8 cellular contexts compared by ENCODE assay signal in the genomic region with DNA sequence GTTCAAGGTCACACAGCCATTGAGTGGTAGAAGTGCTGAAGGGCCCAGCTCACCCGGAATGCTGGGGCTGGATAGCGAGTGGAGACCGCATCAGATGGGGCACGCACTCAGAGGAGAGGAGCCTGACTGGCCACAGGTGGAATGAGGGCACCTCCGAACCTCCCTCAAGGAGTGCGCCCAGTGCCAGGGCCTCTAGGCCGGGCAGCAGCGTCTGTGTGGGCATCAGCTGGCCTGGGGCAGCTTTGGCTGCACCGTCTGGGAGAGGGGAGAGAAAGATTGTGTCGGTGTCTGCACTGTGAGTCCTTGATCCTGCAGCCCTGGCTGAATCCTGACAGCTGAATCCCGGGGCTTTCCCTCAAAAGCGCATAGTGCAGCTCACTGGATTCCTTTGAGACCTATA. TPM values are rescaled to one million over a fixed set of nuclear protein-coding genes. Genes with fewer than 3 reads are reported as not detected.
DNase-seq lines count a peak whose midpoint lies in the region; ATAC-seq and TF ChIP-seq lines count a peak whose summit lies in the region.

No MANE protein-coding gene starts in this region.

- peak overlapping the region; percentile 16 for H2AK5ac ChIP-seq in neuronal stem cell (ENCODE audit: low read depth, low read length)

- DNase-seq in CD14-positive monocyte (ENCODE audit: low spot score) = no peak
- no peak for DNase-seq in Peyer's patch
- DNase-seq in esophagus muscularis mucosa (ENCODE audit: extremely low spot score) = no peak
- no peak for DNase-seq in neuronal stem cell (ENCODE audit: low spot score)
- DNase-seq in activated CD8-positive, alpha-beta memory T cell treated with anti-CD3 and anti-CD28 coated beads, Interleukin-2, amount 50 U/mL, for 48 hours = no peak
- DNase-seq in hippocampal formation (lab: John Stamatoyannopoulos, UW) = no peak

- 83% methylated on average over 4 of the region's 12 CpGs for WGBS in esophagus muscularis mucosa
- no CpG with 5 or more reads among the region's 12 CpGs for WGBS in neuronal stem cell (ENCODE audit: extremely low coverage in 2 of 2, insufficient read length in 2 of 2, insufficient replicate concordance in 1 of 2), 2 donors

- H3K27me3 ChIP-seq in Peyer's patch (no peaks in the 10 kb centered on the region), esophagus muscularis mucosa (no peaks in the 10 kb centered on the region), neuronal stem cell (ENCODE audit: control insufficient read depth in 3 of 3, insufficient read depth in 3 of 3, low read depth in 1 of 3, low read length in 3 of 3) (peaks cover 0 to 33% (median 10%) of the 10 kb centered on the region in 3 experiments)

- no peak overlapping the region for H2BK12ac ChIP-seq in neuronal stem cell (ENCODE audit: low read length)

- H3K23ac ChIP-seq in neuronal stem cell (ENCODE audit: low read depth, low read length, poor library complexity) = peak overlapping the region; percentile 85

- H3K4me3 Mint-ChIP-seq in CD14-positive monocyte = peak overlapping the region; percentile 56 to 80

- no peak overlapping the region for H3K18ac ChIP-seq in neuronal stem cell (ENCODE audit: low read length)

- no peak overlapping the region for H3K4ac ChIP-seq in neuronal stem cell (ENCODE audit: low read length)

- ATAC-seq in HG02763 (IDR thresholded peaks at IDR 0.05; ENCODE audit: unreplicated experiment) (no peak), GM19452 (IDR thresholded peaks at IDR 0.05; ENCODE audit: unreplicated experiment) (no peak)

- H3K4me3 ChIP-seq in Peyer's patch = peak overlapping the region in 3 of 4 donors; percentile 38 to 64 (median 49)
- peak overlapping the region; percentile 65 to 84 (median 66) for H3K4me3 ChIP-seq in esophagus muscularis mucosa
- H3K4me3 ChIP-seq in neuronal stem cell (ENCODE audit: low read length in 2 of 2) = peak overlapping the region; percentile 54 to 84

- H4K8ac ChIP-seq in neuronal stem cell (ENCODE audit: low read depth, low read length) = no peak overlapping the region

- no peak overlapping the region for H4K91ac ChIP-seq in neuronal stem cell (ENCODE audit: low read depth, low read length, poor library complexity)

- H2BK5ac ChIP-seq in neuronal stem cell (ENCODE audit: low read length) = no peak overlapping the region

- H3K4me1 Mint-ChIP-seq in CD14-positive monocyte = peaks cover 10% of the 10 kb centered on the region

- TF ChIP-seq CTCF in CD14-positive monocyte (IDR thresholded peaks at IDR 0.05) (no peak), Peyer's patch (IDR thresholded peaks at IDR 0.05) (no peak), esophagus muscularis mucosa (IDR thresholded peaks at IDR 0.05) (no peak)

- peaks cover 0 to 8% (median 0%) of the 10 kb centered on the region in 7 donors for H3K9me3 Mint-ChIP-seq in CD14-positive monocyte

- TF ChIP-seq POLR2A in Peyer's patch (IDR thresholded peaks at IDR 0.05) = no peak
- no peak for TF ChIP-seq POLR2A in esophagus muscularis mucosa (IDR thresholded peaks at IDR 0.05; ENCODE audit: low read depth)

- H3K4me2 ChIP-seq in neuronal stem cell (ENCODE audit: insufficient read depth, low read length, poor library complexity, severe bottlenecking) = peak overlapping the region; percentile 70

- H3K9ac ChIP-seq in neuronal stem cell (ENCODE audit: low read depth, low read length, poor library complexity) = peak overlapping the region; percentile 39

- H3K27me3 Mint-ChIP-seq in CD14-positive monocyte (ENCODE audit: low read depth in 3 of 3) = peaks cover 27 to 43% (median 43%) of the 10 kb centered on the region in 3 donors

- H3K4me1 ChIP-seq in Peyer's patch (peaks cover 0 to 4% (median 0%) of the 10 kb centered on the region in 4 donors), esophagus muscularis mucosa (peaks cover 5 to 26% (median 22%) of the 10 kb centered on the region in 4 donors), neuronal stem cell (ENCODE audit: control insufficient read depth in 2 of 2, insufficient read depth in 1 of 2, low read depth in 1 of 2, low read length in 2 of 2) (peaks cover 8 to 12% of the 10 kb centered on the region in 2 donors)

- H3K36me3 Mint-ChIP-seq in CD14-positive monocyte = peaks cover 6 to 15% of the 10 kb centered on the region in 2 donors

- H3K14ac ChIP-seq in neuronal stem cell (ENCODE audit: low read length) = no peak overlapping the region

- TF ChIP-seq EP300 in esophagus muscularis mucosa (IDR thresholded peaks at IDR 0.05) = no peak

- H3K9me3 ChIP-seq in Peyer's patch (no peaks in the 10 kb centered on the region), esophagus muscularis mucosa (no peaks in the 10 kb centered on the region), neuronal stem cell (replicated peaks in 1 of 2; ENCODE audit: control insufficient read depth in 2 of 2, insufficient read depth in 1 of 2, low read depth in 1 of 2, low read length in 2 of 2) (no peaks in the 10 kb centered on the region)

- intact Hi-C loops in CD14-positive monocyte (cut with micrococcal nuclease) = no loop called here
- intact Hi-C loops in esophagus muscularis mucosa (cut with DNase I) = no loop called here

- H3K27ac ChIP-seq in Peyer's patch = peak overlapping the region in 1 of 4 donors; percentile 8
- H3K27ac ChIP-seq in esophagus muscularis mucosa (replicated peaks in 1 of 4) = peak overlapping the region in 2 of 4 donors; percentile 66 to 74
- no peak overlapping the region for H3K27ac ChIP-seq in neuronal stem cell (replicated peaks; ENCODE audit: low read length)

- H3K36me3 ChIP-seq in Peyer's patch = no peaks in the 10 kb centered on the region
- no peaks in the 10 kb centered on the region for H3K36me3 ChIP-seq in esophagus muscularis mucosa
- H3K36me3 ChIP-seq in neuronal stem cell (replicated peaks in 1 of 2; ENCODE audit: control insufficient read depth in 2 of 2, insufficient read depth in 2 of 2, low read length in 2 of 2) = no peaks in the 10 kb centered on the region

- H3K27ac Mint-ChIP-seq in CD14-positive monocyte = no peak overlapping the region

- H2BK15ac ChIP-seq in neuronal stem cell (ENCODE audit: low read length) = no peak overlapping the region

- no peak overlapping the region for H2BK120ac ChIP-seq in neuronal stem cell (ENCODE audit: low read depth, low read length)

- peak overlapping the region; percentile 96 for H2AFZ ChIP-seq in neuronal stem cell (ENCODE audit: low read length)

- H3K79me1 ChIP-seq in neuronal stem cell (ENCODE audit: low read depth, low read length) = no peaks in the 10 kb centered on the region

RNA-seq across cellular contexts. Expression of a gene that starts 0.7 kb away (rescaled TPM):
- under 1 TPM; 0.49 to 0.90 TPM for polyA plus RNA-seq in CD14-positive monocyte
- total RNA-seq in Peyer's patch (10 to 100 TPM in 1 of 4 donors, 1 to 10 TPM in 3; 3.9 to 13.2 (median 5.3) TPM), esophagus muscularis mucosa (10 to 100 TPM in 3 of 4 donors, 1 to 10 TPM in 1; 10.0 to 14.7 (median 11.0) TPM)
- polyA plus RNA-seq in neuronal stem cell (2013, experiment 1 of 2) = 3.2 TPM
- polyA plus RNA-seq in neuronal stem cell (2013, experiment 2 of 2) = 3.2 TPM
